Comparison of ENCODE assay signal across 8 cellular contexts in genomic region chr10:63132651-63133055, GRCh38. TPM values are rescaled to one million over a fixed set of nuclear protein-coding genes. Genes with fewer than 3 reads are reported as not detected.
A peak's percentile ranks its signal among the peaks of the same experiment; 100 is the strongest.
DNase-seq lines count a peak whose midpoint lies in the region; ATAC-seq and TF ChIP-seq lines count a peak whose summit lies in the region.

No MANE protein-coding gene starts in this region.

- TF ChIP-seq CTCF in CD8-positive, alpha-beta T cell (IDR thresholded peaks at IDR 0.05), result no peak
- TF ChIP-seq CTCF in OCI-LY3 (IDR thresholded peaks at IDR 0.05; ENCODE audit: low read depth, low read length) (0 out of 2 replicates have a peak, but pooled peaks have one; percentile 15), endothelial cell (IDR thresholded peaks at IDR 0.05; ENCODE audit: unreplicated experiment) (no peak), osteoblast (IDR thresholded peaks at IDR 0.05; ENCODE audit: extremely low read depth, low read depth, low read length) (no peak)

- ATAC-seq in CD8-positive, alpha-beta T cell, result no peak
- no peak for ATAC-seq in GM19351 (IDR thresholded peaks at IDR 0.05; ENCODE audit: unreplicated experiment)
- no peak for ATAC-seq in HG03571 (IDR thresholded peaks at IDR 0.05; ENCODE audit: unreplicated experiment)

- peak overlapping the region; percentile 91 for H3K4me3 Mint-ChIP-seq in CD8-positive, alpha-beta T cell
- H3K4me3 Mint-ChIP-seq in endothelial cell (ENCODE audit: unreplicated experiment), result peak overlapping the region; percentile 89

- peaks cover 5% of the 10 kb centered on the region for H3K36me3 Mint-ChIP-seq in CD8-positive, alpha-beta T cell
- peaks cover 4% of the 10 kb centered on the region for H3K36me3 Mint-ChIP-seq in endothelial cell (ENCODE audit: low read depth, unreplicated experiment)

- intact Hi-C loops in CD8-positive, alpha-beta T cell (cut with DNase I, micrococcal nuclease), result loop anchor here (1.0 to 10.0 kb wide), 14 partner anchors 14 to 1230 kb away; partner anchors contain the start of genes ADO (in 2 of the 2), EGR2 (in 2 of the 2) and REEP3 (in 1 of the 2)

- CTCF ChIA-PET in CD8-positive, alpha-beta T cell (lab: Charles Lee), result interaction anchor here (0.6 to 3.5 kb wide), 9 partner anchors 13 to 588 kb away, joined by 3 to 12 read pairs (median 4); no protein-coding TSS in a partner anchor

- H3K4me1 ChIP-seq in CD8-positive, alpha-beta T cell (ENCODE audit: insufficient read depth, low read length), result peaks cover 41% of the 10 kb centered on the region
- peaks cover 26% of the 10 kb centered on the region for H3K4me1 ChIP-seq in OCI-LY3 (ENCODE audit: low read length)
- H3K4me1 ChIP-seq in osteoblast (ENCODE audit: insufficient read depth, low read length), result peaks cover 26% of the 10 kb centered on the region

- H4K20me1 ChIP-seq in OCI-LY3 (ENCODE audit: insufficient read depth, low read length) (peaks cover 37% of the 10 kb centered on the region), osteoblast (ENCODE audit: insufficient read depth, low read length) (peaks cover 26% of the 10 kb centered on the region)

- H3K27ac Mint-ChIP-seq in CD8-positive, alpha-beta T cell, result peak overlapping the region; percentile 97
- peak overlapping the region; percentile 78 for H3K27ac Mint-ChIP-seq in endothelial cell (ENCODE audit: unreplicated experiment)

- peak overlapping the region; percentile 17 for H3K4me3 ChIP-seq in CD8-positive, alpha-beta T cell (ENCODE audit: low read depth, low read length)
- H3K4me3 ChIP-seq in OCI-LY3 (ENCODE audit: low read length) (peak overlapping the region; percentile 70), osteoblast (ENCODE audit: insufficient read depth, low read length) (peak overlapping the region; percentile 100)

- peak overlapping the region; percentile 80 for H2AFZ ChIP-seq in OCI-LY3 (ENCODE audit: low read depth, low read length)
- peak overlapping the region; percentile 87 for H2AFZ ChIP-seq in osteoblast (ENCODE audit: low read length)

- H3K36me3 ChIP-seq in CD8-positive, alpha-beta T cell (ENCODE audit: insufficient read depth, low read length), result no peaks in the 10 kb centered on the region
- H3K36me3 ChIP-seq in OCI-LY3 (replicated peaks; ENCODE audit: low read depth, low read length), result peaks cover 7% of the 10 kb centered on the region
- peaks cover 3% of the 10 kb centered on the region for H3K36me3 ChIP-seq in osteoblast (ENCODE audit: insufficient read depth, low read length)

- H3K9me3 Mint-ChIP-seq in CD8-positive, alpha-beta T cell, result peaks cover 2% of the 10 kb centered on the region
- no peaks in the 10 kb centered on the region for H3K9me3 Mint-ChIP-seq in endothelial cell (ENCODE audit: unreplicated experiment)

- peak overlapping the region; percentile 34; the same call in 1 of the 2 replicates for H3K9ac ChIP-seq in OCI-LY3 (ENCODE audit: low read length)

- H3K27me3 ChIP-seq in CD8-positive, alpha-beta T cell (ENCODE audit: insufficient read depth, low read length), result no peaks in the 10 kb centered on the region
- H3K27me3 ChIP-seq in OCI-LY3 (ENCODE audit: low read depth, low read length) (no peaks in the 10 kb centered on the region), osteoblast (ENCODE audit: insufficient read depth, low read length) (no peaks in the 10 kb centered on the region)

- H3K27me3 Mint-ChIP-seq in CD8-positive, alpha-beta T cell (ENCODE audit: low read depth), result peaks cover 5% of the 10 kb centered on the region
- no peaks in the 10 kb centered on the region for H3K27me3 Mint-ChIP-seq in endothelial cell (ENCODE audit: unreplicated experiment)

- peak overlapping the region; percentile 72 for H3K4me2 ChIP-seq in OCI-LY3 (ENCODE audit: low read length)
- peak overlapping the region; percentile 95 for H3K4me2 ChIP-seq in osteoblast (ENCODE audit: insufficient read depth, low read length)

- no peak for DNase-seq in CD8-positive, alpha-beta T cell
- DNase-seq in endothelial cell (ENCODE audit: low spot score) (no peak), osteoblast (ENCODE audit: insufficient read length, low spot score, missing footprints) (no peak), SW480 (ENCODE audit: low spot score) (no peak), COR-L47 (lab: John Stamatoyannopoulos, UW) (no peak)

- H3K9me3 ChIP-seq in CD8-positive, alpha-beta T cell (ENCODE audit: low read length), result no peaks in the 10 kb centered on the region
- H3K9me3 ChIP-seq in OCI-LY3 (ENCODE audit: insufficient read depth, low read length) (no peaks in the 10 kb centered on the region), osteoblast (ENCODE audit: low read depth, low read length) (no peaks in the 10 kb centered on the region)

- POLR2A ChIA-PET in CD8-positive, alpha-beta T cell (lab: Charles Lee), result interaction anchor here (0.9 to 2.4 kb wide), 11 partner anchors 9 to 1231 kb away, joined by 3 to 9 read pairs (median 4); partner anchors contain the start of genes ARID5B and EGR2

- H3K27ac ChIP-seq in CD8-positive, alpha-beta T cell (ENCODE audit: low read depth, low read length), result peak overlapping the region; percentile 96
- H3K27ac ChIP-seq in OCI-LY3 (ENCODE audit: low read length) (peak overlapping the region; percentile 38; the same call in 1 of the 2 replicates), osteoblast (ENCODE audit: low read depth, low read length) (peak overlapping the region; percentile 21)

- H3K79me2 ChIP-seq in OCI-LY3 (ENCODE audit: low read length) (peaks cover 44% of the 10 kb centered on the region), osteoblast (ENCODE audit: insufficient read depth, low read length) (peaks cover 44% of the 10 kb centered on the region)

- peaks cover 35% of the 10 kb centered on the region for H3K4me1 Mint-ChIP-seq in CD8-positive, alpha-beta T cell (ENCODE audit: low read depth)
- H3K4me1 Mint-ChIP-seq in endothelial cell (ENCODE audit: unreplicated experiment), result peaks cover 10% of the 10 kb centered on the region

RNA-seq across cellular contexts. Expression of gene NRBF2, which starts 0.5 kb away (rescaled TPM):
- total RNA-seq in CD8-positive, alpha-beta T cell, result 10 to 100 TPM; 26.6 to 29.1 TPM
- total RNA-seq in endothelial cell (ENCODE audit: unreplicated experiment) (25.6 TPM), osteoblast (35.1 and 43.3 TPM in 2 replicates)

Comparison
In these comparisons a context has a peak if more than half of its experiments do, and no peak if none do; other contexts are left out.
1. H3K27ac ChIP-seq: peak in every context shown above with its lines; median percentile 96 in CD8-positive, alpha-beta T cell; 38 in OCI-LY3; 21 in osteoblast.
2. H3K4me3 ChIP-seq: peak in every context shown above with its lines; median percentile 100 in osteoblast; 70 in OCI-LY3; 17 in CD8-positive, alpha-beta T cell.